In genomic region chr20:39289316-39289715, GRCh38 we compare ENCODE assay signal across 1 cellular context.
TF ChIP-seq lines count a peak whose summit lies in the region.

No MANE protein-coding gene starts in this region.

TF ChIP-seq in K562, 482 proteins besides CTCF, POLR2A, EP300 and RAD21 (continued from another document):
- TF ChIP-seq, protein P1, sequence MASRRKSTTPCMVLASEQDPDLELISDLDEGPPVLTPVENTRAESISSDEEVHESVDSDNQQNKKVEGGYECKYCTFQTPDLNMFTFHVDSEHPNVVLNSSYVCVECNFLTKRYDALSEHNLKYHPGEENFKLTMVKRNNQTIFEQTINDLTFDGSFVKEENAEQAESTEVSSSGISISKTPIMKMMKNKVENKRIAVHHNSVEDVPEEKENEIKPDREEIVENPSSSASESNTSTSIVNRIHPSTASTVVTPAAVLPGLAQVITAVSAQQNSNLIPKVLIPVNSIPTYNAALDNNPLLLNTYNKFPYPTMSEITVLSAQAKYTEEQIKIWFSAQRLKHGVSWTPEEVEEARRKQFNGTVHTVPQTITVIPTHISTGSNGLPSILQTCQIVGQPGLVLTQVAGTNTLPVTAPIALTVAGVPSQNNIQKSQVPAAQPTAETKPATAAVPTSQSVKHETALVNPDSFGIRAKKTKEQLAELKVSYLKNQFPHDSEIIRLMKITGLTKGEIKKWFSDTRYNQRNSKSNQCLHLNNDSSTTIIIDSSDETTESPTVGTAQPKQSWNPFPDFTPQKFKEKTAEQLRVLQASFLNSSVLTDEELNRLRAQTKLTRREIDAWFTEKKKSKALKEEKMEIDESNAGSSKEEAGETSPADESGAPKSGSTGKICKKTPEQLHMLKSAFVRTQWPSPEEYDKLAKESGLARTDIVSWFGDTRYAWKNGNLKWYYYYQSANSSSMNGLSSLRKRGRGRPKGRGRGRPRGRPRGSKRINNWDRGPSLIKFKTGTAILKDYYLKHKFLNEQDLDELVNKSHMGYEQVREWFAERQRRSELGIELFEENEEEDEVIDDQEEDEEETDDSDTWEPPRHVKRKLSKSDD (conservative IDR thresholded peaks at IDR 0.05; ENCODE audit: low read length) = no peak
- TF ChIP-seq PHF8 (IDR thresholded peaks at IDR 0.05; ENCODE audit: borderline replicate concordance, low read length) (no peak), SMC3 (conservative IDR thresholded peaks at IDR 0.05; ENCODE audit: insufficient read depth, low read depth, low read length) (no peak), MED1 (CRISPR knock-in tag; IDR thresholded peaks at IDR 0.05; ENCODE audit: borderline replicate concordance) (no peak), ZNF121 (CRISPR knock-in tag; conservative IDR thresholded peaks at IDR 0.05) (no peak), GTF2F1 (IDR thresholded peaks at IDR 0.05; ENCODE audit: low read depth, low read length) (no peak)
TF ChIP-seq in K562: peak in this region for 0.
